Comparison of ENCODE assay signal across 13 cellular contexts in the genomic region with DNA sequence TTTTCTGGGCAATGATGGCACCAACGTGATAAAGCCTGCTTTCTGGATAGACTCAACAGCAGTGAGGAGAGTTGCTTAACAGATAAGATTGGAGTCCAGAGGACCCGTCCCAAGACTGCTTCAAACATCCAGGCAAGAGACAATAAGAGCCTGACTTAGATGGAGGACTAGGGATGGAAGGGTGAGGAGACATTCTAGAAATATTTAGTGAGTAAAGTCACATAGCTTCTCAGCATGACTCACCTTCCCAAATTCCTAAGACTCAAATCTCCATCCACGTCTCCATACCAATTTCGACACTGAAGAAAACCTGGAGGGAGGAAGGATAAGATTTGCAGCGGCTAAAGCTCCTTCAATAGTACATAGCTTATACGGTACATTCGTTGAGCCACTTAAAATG.
DNase-seq lines count a peak whose midpoint lies in the region; ATAC-seq and TF ChIP-seq lines count a peak whose summit lies in the region.
"Had no signal": no experiment of that assay in that cellular context is flagged by ENCODE, and none has a peak within 500 bp of the region (broad histone marks: within the 10 kb centered on the region; RNA-seq: fewer than 3 reads in every experiment).

No MANE protein-coding gene starts in this region.

- H3K4me2 ChIP-seq in osteoblast (ENCODE audit: insufficient read depth, low read length): peak overlapping the region; percentile 75

- no peaks in the 10 kb centered on the region for H3K36me3 ChIP-seq in osteoblast (ENCODE audit: insufficient read depth, low read length)
- H3K36me3 ChIP-seq: thoracic aorta had no signal

- H3K9me3 ChIP-seq in osteoblast (ENCODE audit: low read depth, low read length): no peaks in the 10 kb centered on the region
- H3K9me3 ChIP-seq: thoracic aorta had no signal

- H2AFZ ChIP-seq in osteoblast (ENCODE audit: low read length): peak overlapping the region; percentile 16

- ATAC-seq in GM21786 (IDR thresholded peaks at IDR 0.05; ENCODE audit: unreplicated experiment) (no peak), GM18868 (IDR thresholded peaks at IDR 0.05; ENCODE audit: unreplicated experiment) (no peak)
- ATAC-seq: naive thymus-derived CD8-positive, alpha-beta T cell had no signal

- no peak for TF ChIP-seq POLR2A in erythroblast (IDR thresholded peaks at IDR 0.05; ENCODE audit: low read length)

- CTCF ChIA-PET in RWPE1 (lab: Yijun Ruan, JAX): no interaction called here

- no peak for TF ChIP-seq CTCF in RWPE1 (conservative IDR thresholded peaks at IDR 0.05; ENCODE audit: low read depth)
- TF ChIP-seq CTCF in osteoblast (IDR thresholded peaks at IDR 0.05; ENCODE audit: extremely low read depth, low read depth, low read length): no peak

- peaks cover 84% of the 10 kb centered on the region for H3K4me1 ChIP-seq in osteoblast (ENCODE audit: insufficient read depth, low read length)

- H3K27me3 ChIP-seq in osteoblast (ENCODE audit: insufficient read depth, low read length): no peaks in the 10 kb centered on the region

- POLR2A ChIA-PET in RWPE1 (lab: Yijun Ruan, JAX; ENCODE audit: low non-redundant PET): no interaction called here

- H3K4me3 ChIP-seq in osteoblast (ENCODE audit: insufficient read depth, low read length): peak overlapping the region; percentile 49
- H3K4me3 ChIP-seq: thoracic aorta had no signal

- DNase-seq in EL (peak; percentile 97), RWPE1 (ENCODE audit: low spot score) (peak; percentile 76), erythroblast (lab: John Stamatoyannopoulos, UW) (peak; percentile 14 to 19), osteoblast (ENCODE audit: insufficient read length, low spot score, missing footprints) (peak; percentile 87), NCI-H146 treated with DMSO at 0.1 percent for 48 hours (lab: John Stamatoyannopoulos, UW; ENCODE audit: unreplicated experiment) (no peak), NCI-H2107 treated with DMSO at 0.1 percent for 48 hours (lab: John Stamatoyannopoulos, UW; ENCODE audit: unreplicated experiment) (no peak)
- DNase-seq: DMS153; naive thymus-derived CD8-positive, alpha-beta T cell; NCI-H748 treated with DMSO at 0.1 percent for 48 hours; stimulated activated CD4-positive, alpha-beta T cell treated with anti-CD3 and anti-CD28 coated beads, Interleukin-4, amount 100 ng/mL, for 24 hours had no signal

- H4K20me1 ChIP-seq in osteoblast (ENCODE audit: insufficient read depth, low read length): no peaks in the 10 kb centered on the region

- H3K27ac ChIP-seq in RWPE1: peak overlapping the region; percentile 63; the same call in 1 of the 2 replicates
- H3K27ac ChIP-seq in osteoblast (ENCODE audit: low read depth, low read length): peak overlapping the region; percentile 93

- no peaks in the 10 kb centered on the region for H3K79me2 ChIP-seq in osteoblast (ENCODE audit: insufficient read depth, low read length)

Comparison
In these comparisons a context has a peak if more than half of its experiments do, and no peak if none do; other contexts are left out.
1. DNase-seq: peak in EL (single experiment), RWPE1 (single experiment), erythroblast (2 of 2) and osteoblast (single experiment); none in NCI-H146 treated with DMSO at 0.1 percent for 48 hours (single experiment) and NCI-H2107 treated with DMSO at 0.1 percent for 48 hours (single experiment).